Comparison of ENCODE assay signal across 8 cellular contexts in genomic region chr18:2846638-2847340, GRCh38. TPM values are rescaled to one million over a fixed set of nuclear protein-coding genes. Genes with fewer than 3 reads are reported as not detected.
DNase-seq lines count a peak whose midpoint lies in the region; ATAC-seq and TF ChIP-seq lines count a peak whose summit lies in the region.

Gene EMILIN2, plus strand, starts transcription at chr18:2847006. Its CDS starts 183 bp downstream, at chr18:2847189.

- H3K4me1 ChIP-seq in mesendoderm (ENCODE audit: control insufficient read depth, low read depth, low read length) (no peaks in the 10 kb centered on the region), stomach smooth muscle (ENCODE audit: control insufficient read depth, insufficient read depth, low read length) (peaks cover 9% of the 10 kb centered on the region)

- H2BK5ac ChIP-seq in mesendoderm (ENCODE audit: low read length), result no peak within 1 kb of the TSS

- no peaks in the 10 kb centered on the region for H3K9me3 ChIP-seq in stomach smooth muscle (ENCODE audit: control insufficient read depth in 2 of 2, low read length in 2 of 2)

- DNase-seq in EL (peak; percentile 68), WTC11 (ENCODE audit: low spot score) (peak; percentile 56), ecto neural progenitor cell (ENCODE audit: low spot score) (peak; percentile 72), mesendoderm (peak; percentile 93), NCI-H510A treated with DMSO at 0.1 percent for 48 hours (lab: John Stamatoyannopoulos, UW) (no peak)
- DNase-seq in stimulated activated naive CD4-positive, alpha-beta T cell treated with Interleukin-2 at 50 U/mL for 16 hours (lab: John Stamatoyannopoulos, UW), result no peak

- H3K79me2 ChIP-seq in mesendoderm (ENCODE audit: control insufficient read depth, insufficient read depth, low read length), result no peaks in the 10 kb centered on the region

- ATAC-seq in HG02798 (IDR thresholded peaks at IDR 0.05; ENCODE audit: poor library complexity, unreplicated experiment) (peak; percentile 42), WTC11 (peak; percentile 46)

- H3K27ac ChIP-seq in mesendoderm (ENCODE audit: low read depth, low read length) (peak within 1 kb of the TSS; percentile 71), stomach smooth muscle (ENCODE audit: low read length) (peak within 1 kb of the TSS; percentile 31)

- H3K36me3 ChIP-seq in mesendoderm (ENCODE audit: control insufficient read depth, insufficient read depth, low read length), result no peaks in the 10 kb centered on the region
- no peaks in the 10 kb centered on the region for H3K36me3 ChIP-seq in stomach smooth muscle (ENCODE audit: control insufficient read depth in 2 of 2, insufficient read depth in 2 of 2, low read length in 2 of 2)

- H3K4me2 ChIP-seq in mesendoderm (ENCODE audit: low read length), result peak within 1 kb of the TSS; percentile 89

- CTCF ChIA-PET in WTC11 (lab: Charles Lee), result interaction anchor here (1.4 to 1.5 kb wide), 2 partner anchors 81 to 400 kb away, joined by 5 read pairs; no protein-coding TSS in a partner anchor

- no peak within 1 kb of the TSS for H2AK5ac ChIP-seq in mesendoderm (ENCODE audit: low read length)

- H3K4me3 Mint-ChIP-seq in WTC11, result peak within 1 kb of the TSS; percentile 88

- peak within 1 kb of the TSS; percentile 75 for H2BK120ac ChIP-seq in mesendoderm (ENCODE audit: low read depth, low read length)

- no peak within 1 kb of the TSS for H3K27ac Mint-ChIP-seq in WTC11

- H3K79me1 ChIP-seq in mesendoderm (ENCODE audit: low read length), result no peaks in the 10 kb centered on the region

- peaks cover 18% of the 10 kb centered on the region for H3K4me1 Mint-ChIP-seq in WTC11

- H3K4ac ChIP-seq in mesendoderm (ENCODE audit: low read depth, low read length), result peak within 1 kb of the TSS; percentile 39

- no peaks in the 10 kb centered on the region for H3K9me3 Mint-ChIP-seq in WTC11

- H4K5ac ChIP-seq in mesendoderm (ENCODE audit: low read length), result no peak within 1 kb of the TSS

- H3K4me3 ChIP-seq in mesendoderm (ENCODE audit: low read length), result peak within 1 kb of the TSS; percentile 68
- H3K4me3 ChIP-seq in stomach smooth muscle (ENCODE audit: low read length in 2 of 2), result peak within 1 kb of the TSS; percentile 53 to 70

- no peak within 1 kb of the TSS for H2BK15ac ChIP-seq in mesendoderm (replicated peaks; ENCODE audit: low read depth)

- peak within 1 kb of the TSS; percentile 71 for H3K9ac ChIP-seq in mesendoderm (ENCODE audit: low read length)
- H3K9ac ChIP-seq in stomach smooth muscle (ENCODE audit: low read length in 2 of 2), result peak within 1 kb of the TSS in 1 of 2 donors; percentile 15

- H3K56ac ChIP-seq in mesendoderm (ENCODE audit: low read length), result peak within 1 kb of the TSS; percentile 91

- H3K27me3 ChIP-seq in mesendoderm (ENCODE audit: insufficient read depth, low read length, poor library complexity), result peaks cover 4% of the 10 kb centered on the region
- H3K27me3 ChIP-seq in stomach smooth muscle (ENCODE audit: control insufficient read depth in 1 of 2, insufficient read depth in 2 of 2, low read length in 2 of 2), result peaks cover 14 to 29% of the 10 kb centered on the region in 2 donors

- peak within 1 kb of the TSS; percentile 94 for H3K18ac ChIP-seq in mesendoderm (ENCODE audit: low read length)

- no CpG with 5 or more reads among the region's 82 CpGs for WGBS in mesendoderm (ENCODE audit: extremely low coverage, insufficient coverage, low lambda C conversion rate)

- no peaks in the 10 kb centered on the region for H3K36me3 Mint-ChIP-seq in WTC11

- peaks cover 77% of the 10 kb centered on the region for H3K27me3 Mint-ChIP-seq in WTC11 (ENCODE audit: low read depth)

- peak within 1 kb of the TSS; percentile 41 for H4K8ac ChIP-seq in mesendoderm (ENCODE audit: low read depth, low read length)

- POLR2A ChIA-PET in WTC11 (lab: Charles Lee), result no interaction called here

- H3K23ac ChIP-seq in mesendoderm (ENCODE audit: low read length), result no peak within 1 kb of the TSS

- TF ChIP-seq CTCF in WTC11 (IDR thresholded peaks at IDR 0.05), result no peak

TF ChIP-seq in WTC11, 78 proteins besides CTCF, POLR2A, EP300 and RAD21:
- TF ChIP-seq ZNF263 (CRISPR knock-in tag; IDR thresholded peaks at IDR 0.05; ENCODE audit: low read depth) (no peak), JUN (CRISPR knock-in tag; IDR thresholded peaks at IDR 0.05) (no peak), ZNF317 (CRISPR knock-in tag; IDR thresholded peaks at IDR 0.05; ENCODE audit: borderline replicate concordance, low read depth) (no peak), ZNF423 (CRISPR knock-in tag; IDR thresholded peaks at IDR 0.05) (0 out of 2 replicates have a peak, but pooled peaks have one; percentile 0), CREB1 (CRISPR knock-in tag; IDR thresholded peaks at IDR 0.05) (no peak), ELF4 (CRISPR knock-in tag; IDR thresholded peaks at IDR 0.05; ENCODE audit: low read depth) (no peak), ESRRA (CRISPR knock-in tag; IDR thresholded peaks at IDR 0.05; ENCODE audit: borderline replicate concordance) (no peak)
- TF ChIP-seq, protein P1, sequence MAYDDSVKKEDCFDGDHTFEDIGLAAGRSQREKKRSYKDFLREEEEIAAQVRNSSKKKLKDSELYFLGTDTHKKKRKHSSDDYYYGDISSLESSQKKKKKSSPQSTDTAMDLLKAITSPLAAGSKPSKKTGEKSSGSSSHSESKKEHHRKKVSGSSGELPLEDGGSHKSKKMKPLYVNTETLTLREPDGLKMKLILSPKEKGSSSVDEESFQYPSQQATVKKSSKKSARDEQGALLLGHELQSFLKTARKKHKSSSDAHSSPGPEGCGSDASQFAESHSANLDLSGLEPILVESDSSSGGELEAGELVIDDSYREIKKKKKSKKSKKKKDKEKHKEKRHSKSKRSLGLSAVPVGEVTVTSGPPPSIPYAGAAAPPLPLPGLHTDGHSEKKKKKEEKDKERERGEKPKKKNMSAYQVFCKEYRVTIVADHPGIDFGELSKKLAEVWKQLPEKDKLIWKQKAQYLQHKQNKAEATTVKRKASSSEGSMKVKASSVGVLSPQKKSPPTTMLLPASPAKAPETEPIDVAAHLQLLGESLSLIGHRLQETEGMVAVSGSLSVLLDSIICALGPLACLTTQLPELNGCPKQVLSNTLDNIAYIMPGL (CRISPR knock-in tag; IDR thresholded peaks at IDR 0.05), result peak; percentile 29; the same call in 1 of the 2 replicates

RNA-seq across cellular contexts. Expression of gene EMILIN2, which starts in this region (rescaled TPM):
- 11.7 to 13.0 TPM (median 11.8 TPM) in 3 replicates for total RNA-seq in WTC11 (2021)
- polyA plus RNA-seq in mesendoderm (2013, experiment 1 of 2), result 7.1 TPM
- 6.9 TPM for polyA plus RNA-seq in mesendoderm (2013, experiment 2 of 2)

Comparison
In these comparisons a context has a peak if more than half of its experiments do, and no peak if none do; other contexts are left out.
1. DNase-seq: peak in EL (single experiment), WTC11 (single experiment), ecto neural progenitor cell (single experiment) and mesendoderm (single experiment); none in NCI-H510A treated with DMSO at 0.1 percent for 48 hours (single experiment) and stimulated activated naive CD4-positive, alpha-beta T cell treated with Interleukin-2 at 50 U/mL for 16 hours (single experiment).